ENCODE assay signal across 7 cellular contexts in the genomic region with DNA sequence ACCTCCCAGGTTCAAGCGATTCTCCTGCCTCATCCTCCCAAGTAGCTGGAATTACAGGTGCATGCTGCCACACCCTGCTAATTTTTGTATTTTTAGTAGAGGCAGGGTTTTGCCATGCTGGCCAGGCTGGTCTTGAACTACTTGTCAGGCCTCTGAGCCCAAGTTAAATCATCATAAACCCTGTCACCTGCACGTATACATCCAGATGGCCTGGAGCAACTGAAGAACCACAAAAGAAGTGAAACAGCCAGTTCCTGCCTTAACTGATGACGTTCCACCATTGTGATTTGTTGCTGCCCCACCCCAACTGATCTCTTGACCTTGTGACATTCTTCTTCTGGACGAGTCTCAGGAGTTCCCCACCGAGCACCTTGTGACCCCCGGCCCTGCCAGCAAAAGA. TPM values are rescaled to one million over a fixed set of nuclear protein-coding genes. Genes with fewer than 3 reads are reported as not detected.
DNase-seq lines count a peak whose midpoint lies in the region; ATAC-seq and TF ChIP-seq lines count a peak whose summit lies in the region.
"Not testable (repeated sequence)": the region's sequence is repeated elsewhere in the genome, so short reads cannot be mapped to it uniquely, and the experiment has no call there.

No MANE protein-coding gene starts in this region.

- peak overlapping the region; percentile 80; the same call in 1 of the 2 replicates for H2AFZ ChIP-seq in GM23338
- peak overlapping the region; percentile 76 for H2AFZ ChIP-seq in SU-DHL-6 (ENCODE audit: low read depth, low read length, severe bottlenecking)
- H2AFZ ChIP-seq in smooth muscle cell (ENCODE audit: low read depth) = peak overlapping the region; percentile 83

- CTCF ChIA-PET in activated naive CD4-positive, alpha-beta T cell treated with anti-CD3 and anti-CD28 coated beads, Interleukin-2, amount 10 ng/mL, durations not matched to agents 7 days and 5 days (lab: Charles Lee) = not testable (repeated sequence)

- peaks cover 26% of the 10 kb centered on the region for H3K79me2 ChIP-seq in GM23338 (replicated peaks; ENCODE audit: insufficient read depth)
- peaks cover 13% of the 10 kb centered on the region; the same call in 1 of the 2 replicates for H3K79me2 ChIP-seq in SU-DHL-6 (ENCODE audit: insufficient read depth, low read length)
- peaks cover 32% of the 10 kb centered on the region for H3K79me2 ChIP-seq in smooth muscle cell (ENCODE audit: low read depth)

- H3K27ac ChIP-seq in GM23338 (ENCODE audit: low read depth) (peak overlapping the region; percentile 98), right cardiac atrium (ENCODE audit: low read length) (peak overlapping the region; percentile 21), smooth muscle cell (ENCODE audit: low read depth) (peak overlapping the region; percentile 95)
- not testable (repeated sequence) for H3K27ac ChIP-seq in SU-DHL-6 (ENCODE audit: low read depth, low read length); duodenal mucosa (ENCODE audit: low read depth, low read length)

- TF ChIP-seq CTCF in GM23338 (conservative IDR thresholded peaks at IDR 0.05; ENCODE audit: low read depth in 2 of 2); SU-DHL-6 (IDR thresholded peaks at IDR 0.05; ENCODE audit: insufficient read depth, low read length, poor library complexity, severe bottlenecking); natural killer cell (IDR thresholded peaks at IDR 0.05); smooth muscle cell (IDR thresholded peaks at IDR 0.05; ENCODE audit: borderline replicate concordance, insufficient read depth, poor library complexity, severe bottlenecking): not testable (repeated sequence)

- H3K4me1 ChIP-seq in GM23338 (ENCODE audit: insufficient read depth); duodenal mucosa (ENCODE audit: control insufficient read depth in 1 of 2, insufficient read depth in 2 of 2, low read length in 2 of 2); right cardiac atrium (ENCODE audit: control insufficient read depth, insufficient read depth, low read length); smooth muscle cell (ENCODE audit: low read depth): not testable (repeated sequence)

- intact Hi-C loops in right cardiac atrium (cut with DNase I); natural killer cell (cut with micrococcal nuclease): not testable (repeated sequence)

- H3F3A ChIP-seq in GM23338 (replicated peaks; ENCODE audit: low read depth); SU-DHL-6 (ENCODE audit: insufficient read depth); smooth muscle cell (ENCODE audit: low read depth): not testable (repeated sequence)

- not testable (repeated sequence) for H3K4me1 Mint-ChIP-seq in GM23338
- peaks cover 17% of the 10 kb centered on the region for H3K4me1 Mint-ChIP-seq in activated naive CD4-positive, alpha-beta T cell treated with anti-CD3 and anti-CD28 coated beads, Interleukin-2, amount 10 ng/mL, durations not matched to agents 7 days and 5 days
- peaks cover 17 to 33% of the 10 kb centered on the region in 2 donors for H3K4me1 Mint-ChIP-seq in natural killer cell

- H3K27me3 Mint-ChIP-seq in GM23338 (ENCODE audit: insufficient read depth, low read depth, poor library complexity) = peaks cover 11% of the 10 kb centered on the region
- H3K27me3 Mint-ChIP-seq in activated naive CD4-positive, alpha-beta T cell treated with anti-CD3 and anti-CD28 coated beads, Interleukin-2, amount 10 ng/mL, durations not matched to agents 7 days and 5 days; natural killer cell (ENCODE audit: low read depth in 2 of 2): not testable (repeated sequence)

- H3K4me3 ChIP-seq in GM23338 = peak overlapping the region; percentile 86
- H3K4me3 ChIP-seq in SU-DHL-6 (ENCODE audit: insufficient read depth, low read length, poor library complexity, severe bottlenecking) = peak overlapping the region; percentile 78
- H3K4me3 ChIP-seq in duodenal mucosa (ENCODE audit: low read depth in 1 of 2, low read length in 2 of 2) = peak overlapping the region; percentile 89 to 97
- not testable (repeated sequence) for H3K4me3 ChIP-seq in right cardiac atrium (ENCODE audit: low read length)
- peak overlapping the region; percentile 87 for H3K4me3 ChIP-seq in smooth muscle cell

- H4K20me1 ChIP-seq in GM23338 (replicated peaks; ENCODE audit: insufficient read depth); SU-DHL-6 (ENCODE audit: low read depth, low read length); smooth muscle cell (ENCODE audit: low read depth): not testable (repeated sequence)

- ATAC-seq in GM23338, right cardiac atrium, natural killer cell: not testable (repeated sequence)

- H3K9ac ChIP-seq in SU-DHL-6 (ENCODE audit: low read length); duodenal mucosa (ENCODE audit: low read depth in 1 of 2, low read length in 2 of 2): not testable (repeated sequence)
- peak overlapping the region; percentile 99 for H3K9ac ChIP-seq in smooth muscle cell (ENCODE audit: low read depth)

- H3K4me2 ChIP-seq in GM23338 (peak overlapping the region; percentile 76), SU-DHL-6 (ENCODE audit: low read depth, low read length, poor library complexity, severe bottlenecking) (peak overlapping the region; percentile 92), smooth muscle cell (peak overlapping the region; percentile 92)

- not testable (repeated sequence) for H3K27me3 ChIP-seq in GM23338 (ENCODE audit: insufficient read depth); SU-DHL-6 (ENCODE audit: low read length); duodenal mucosa (ENCODE audit: control insufficient read depth in 1 of 2, insufficient read depth in 2 of 2, low read length in 2 of 2); right cardiac atrium (ENCODE audit: control insufficient read depth, insufficient read depth); smooth muscle cell (ENCODE audit: low read depth)

- H3K27ac Mint-ChIP-seq in GM23338 = peak overlapping the region; percentile 100
- H3K27ac Mint-ChIP-seq in activated naive CD4-positive, alpha-beta T cell treated with anti-CD3 and anti-CD28 coated beads, Interleukin-2, amount 10 ng/mL, durations not matched to agents 7 days and 5 days = peak overlapping the region; percentile 97
- H3K27ac Mint-ChIP-seq in natural killer cell = peak overlapping the region; percentile 97 to 99

- H3K9me2 ChIP-seq in GM23338 (ENCODE audit: insufficient read depth); SU-DHL-6 (replicated peaks; ENCODE audit: insufficient read depth, low read length): not testable (repeated sequence)

- WGBS in right cardiac atrium = 84% methylated on average over 6 of the region's 6 CpGs
- 92% methylated on average over 6 of the region's 6 CpGs for WGBS in smooth muscle cell (ENCODE audit: low lambda C conversion rate)

- H3K36me3 Mint-ChIP-seq in GM23338 (ENCODE audit: low read depth) (peaks cover 52% of the 10 kb centered on the region), natural killer cell (peaks cover 15% of the 10 kb centered on the region)
- H3K36me3 Mint-ChIP-seq in activated naive CD4-positive, alpha-beta T cell treated with anti-CD3 and anti-CD28 coated beads, Interleukin-2, amount 10 ng/mL, durations not matched to agents 7 days and 5 days = peaks cover 45% of the 10 kb centered on the region

- H3K9me3 ChIP-seq in SU-DHL-6 (ENCODE audit: insufficient read depth, low read length); right cardiac atrium (ENCODE audit: control insufficient read depth, low read length); smooth muscle cell (replicated peaks; ENCODE audit: low read depth): not testable (repeated sequence)
- peaks cover 2 to 21% of the 10 kb centered on the region in 2 donors for H3K9me3 ChIP-seq in duodenal mucosa (ENCODE audit: control insufficient read depth in 1 of 2, low read length in 2 of 2)

- peaks cover 44% of the 10 kb centered on the region for H3K9me3 Mint-ChIP-seq in GM23338
- peaks cover 32% of the 10 kb centered on the region for H3K9me3 Mint-ChIP-seq in activated naive CD4-positive, alpha-beta T cell treated with anti-CD3 and anti-CD28 coated beads, Interleukin-2, amount 10 ng/mL, durations not matched to agents 7 days and 5 days
- H3K9me3 Mint-ChIP-seq in natural killer cell = not testable (repeated sequence)

- H3K4me3 Mint-ChIP-seq in GM23338 = peak overlapping the region; percentile 100
- peak overlapping the region; percentile 90 for H3K4me3 Mint-ChIP-seq in activated naive CD4-positive, alpha-beta T cell treated with anti-CD3 and anti-CD28 coated beads, Interleukin-2, amount 10 ng/mL, durations not matched to agents 7 days and 5 days
- peak overlapping the region; percentile 94 for H3K4me3 Mint-ChIP-seq in natural killer cell

- peaks cover 22% of the 10 kb centered on the region for H3K36me3 ChIP-seq in GM23338 (ENCODE audit: insufficient read depth)
- H3K36me3 ChIP-seq in SU-DHL-6 (ENCODE audit: low read length) = not testable (repeated sequence)
- peaks cover 17 to 25% of the 10 kb centered on the region in 2 donors for H3K36me3 ChIP-seq in duodenal mucosa (ENCODE audit: control insufficient read depth in 1 of 2, insufficient read depth in 2 of 2, low read length in 2 of 2)
- peaks cover 26% of the 10 kb centered on the region for H3K36me3 ChIP-seq in smooth muscle cell (ENCODE audit: low read depth)

- not testable (repeated sequence) for DNase-seq in GM23338 (ENCODE audit: low spot score); activated naive CD4-positive, alpha-beta T cell treated with anti-CD3 and anti-CD28 coated beads, Interleukin-2, amount 10 ng/mL, durations not matched to agents 7 days and 5 days; natural killer cell; smooth muscle cell (lab: John Stamatoyannopoulos, UW; ENCODE audit: unreplicated experiment)
- DNase-seq in right cardiac atrium = peak in 1 of 3 donors; percentile 20

RNA-seq across cellular contexts. Expression of a gene that starts 0.8 kb away (rescaled TPM):
- total RNA-seq in GM23338 (2014; rRNA removed; shearing (Covaris generic)) = 20.0 and 22.7 TPM in 2 replicates
- polyA plus RNA-seq in GM23338 (2016; fragmentation: Nextera tagmentation; extraction: Ambion mirVana) (10.5 and 11.0 TPM in 2 replicates), right cardiac atrium (4.2 TPM), smooth muscle cell (8.1 and 12.7 TPM in 2 replicates)
- total RNA-seq in right cardiac atrium (10 to 100 TPM; 15.8 to 19.6 (median 16.8) TPM), natural killer cell (10 to 100 TPM; 14.1 to 17.3 (median 14.4) TPM), smooth muscle cell (13.2 and 21.0 TPM in 2 replicates)

RNA-seq across cellular contexts. Expression of a gene that starts 40.8 kb away (rescaled TPM):
- 0.14 and 0.31 TPM in 2 replicates for total RNA-seq in GM23338 (2014; rRNA removed; shearing (Covaris generic))
- polyA plus RNA-seq in GM23338 (2016; fragmentation: Nextera tagmentation; extraction: Ambion mirVana) = not detected in 2 replicates
- total RNA-seq in right cardiac atrium = not detected
- not detected for polyA plus RNA-seq in right cardiac atrium
- not detected for total RNA-seq in natural killer cell
- not detected in 2 replicates for total RNA-seq in smooth muscle cell
- not detected in 2 replicates for polyA plus RNA-seq in smooth muscle cell

RNA-seq across cellular contexts. Expression of a gene that starts 45.1 kb away (rescaled TPM):
- total RNA-seq in GM23338 (2014; rRNA removed; shearing (Covaris generic)) = 252 and 263 TPM in 2 replicates
- polyA plus RNA-seq in GM23338 (2016; fragmentation: Nextera tagmentation; extraction: Ambion mirVana) = 42.3 and 50.8 TPM in 2 replicates
- total RNA-seq in right cardiac atrium = 10 to 100 TPM; 15.1 to 26.1 (median 17.0) TPM
- 5.7 TPM for polyA plus RNA-seq in right cardiac atrium
- total RNA-seq in natural killer cell = 10 to 100 TPM; 32.9 to 35.7 (median 33.1) TPM
- total RNA-seq in smooth muscle cell = 33.1 and 33.6 TPM in 2 replicates
- polyA plus RNA-seq in smooth muscle cell = 3.6 and 4.1 TPM in 2 replicates
